Comparison of ENCODE assay signal across 1 cellular context in the genomic region with DNA sequence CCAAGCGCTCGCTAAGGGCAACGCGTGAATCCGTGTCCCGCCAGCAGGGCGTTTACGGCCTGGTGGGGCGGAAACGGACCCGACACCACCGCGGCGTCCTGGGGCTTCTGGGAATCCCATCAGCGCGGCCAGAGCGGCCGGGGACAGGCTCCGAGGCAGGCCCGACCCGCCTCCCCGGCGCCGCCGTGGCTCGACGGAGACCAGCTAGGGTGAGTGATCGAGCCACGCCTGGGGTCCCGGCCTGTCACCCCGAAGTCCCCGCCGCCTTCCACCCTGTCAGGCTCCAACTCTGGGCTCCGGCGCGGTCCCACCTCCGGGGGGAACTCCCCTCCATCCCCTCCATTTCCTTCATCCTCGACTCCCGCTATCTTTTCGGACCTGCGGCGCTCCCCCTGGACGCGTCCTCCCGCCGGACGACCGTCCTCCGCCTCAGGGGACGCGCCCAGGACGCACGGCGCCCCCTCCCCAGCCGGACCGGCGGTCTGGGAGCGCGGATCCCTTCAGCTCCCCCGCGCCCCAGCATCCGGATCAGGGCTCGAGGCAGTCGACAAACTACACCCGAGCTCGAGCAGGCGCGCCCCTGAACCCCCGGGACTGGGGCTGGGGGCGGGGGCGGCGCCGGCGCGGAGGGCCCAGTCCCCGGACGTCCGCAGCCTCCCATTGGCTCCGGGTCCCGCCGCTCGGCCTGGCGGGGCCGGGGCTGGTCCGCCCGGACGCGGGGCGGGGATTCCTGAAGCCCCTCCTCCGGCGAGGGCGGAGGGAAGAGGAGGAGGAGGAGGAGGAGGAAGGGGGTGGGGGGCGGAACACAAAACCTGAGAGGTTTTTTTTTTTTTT.
TF ChIP-seq lines count a peak whose summit lies in the region.

No MANE protein-coding gene starts in this region.

TF ChIP-seq in HepG2, 621 proteins besides CTCF, POLR2A, EP300 and RAD21 (continued from another document and continues in another):
- TF ChIP-seq, protein P1, sequence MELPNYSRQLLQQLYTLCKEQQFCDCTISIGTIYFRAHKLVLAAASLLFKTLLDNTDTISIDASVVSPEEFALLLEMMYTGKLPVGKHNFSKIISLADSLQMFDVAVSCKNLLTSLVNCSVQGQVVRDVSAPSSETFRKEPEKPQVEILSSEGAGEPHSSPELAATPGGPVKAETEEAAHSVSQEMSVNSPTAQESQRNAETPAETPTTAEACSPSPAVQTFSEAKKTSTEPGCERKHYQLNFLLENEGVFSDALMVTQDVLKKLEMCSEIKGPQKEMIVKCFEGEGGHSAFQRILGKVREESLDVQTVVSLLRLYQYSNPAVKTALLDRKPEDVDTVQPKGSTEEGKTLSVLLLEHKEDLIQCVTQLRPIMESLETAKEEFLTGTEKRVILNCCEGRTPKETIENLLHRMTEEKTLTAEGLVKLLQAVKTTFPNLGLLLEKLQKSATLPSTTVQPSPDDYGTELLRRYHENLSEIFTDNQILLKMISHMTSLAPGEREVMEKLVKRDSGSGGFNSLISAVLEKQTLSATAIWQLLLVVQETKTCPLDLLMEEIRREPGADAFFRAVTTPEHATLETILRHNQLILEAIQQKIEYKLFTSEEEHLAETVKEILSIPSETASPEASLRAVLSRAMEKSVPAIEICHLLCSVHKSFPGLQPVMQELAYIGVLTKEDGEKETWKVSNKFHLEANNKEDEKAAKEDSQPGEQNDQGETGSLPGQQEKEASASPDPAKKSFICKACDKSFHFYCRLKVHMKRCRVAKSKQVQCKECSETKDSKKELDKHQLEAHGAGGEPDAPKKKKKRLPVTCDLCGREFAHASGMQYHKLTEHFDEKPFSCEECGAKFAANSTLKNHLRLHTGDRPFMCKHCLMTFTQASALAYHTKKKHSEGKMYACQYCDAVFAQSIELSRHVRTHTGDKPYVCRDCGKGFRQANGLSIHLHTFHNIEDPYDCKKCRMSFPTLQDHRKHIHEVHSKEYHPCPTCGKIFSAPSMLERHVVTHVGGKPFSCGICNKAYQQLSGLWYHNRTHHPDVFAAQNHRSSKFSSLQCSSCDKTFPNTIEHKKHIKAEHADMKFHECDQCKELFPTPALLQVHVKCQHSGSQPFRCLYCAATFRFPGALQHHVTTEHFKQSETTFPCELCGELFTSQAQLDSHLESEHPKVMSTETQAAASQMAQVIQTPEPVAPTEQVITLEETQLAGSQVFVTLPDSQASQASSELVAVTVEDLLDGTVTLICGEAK (IDR thresholded peaks at IDR 0.05) = no peak
- TF ChIP-seq, protein P1 (CRISPR knock-in tag; IDR thresholded peaks at IDR 0.05) = 0 out of 2 replicates have a peak, but pooled peaks have one; percentile 41
- TF ChIP-seq SKIL (CRISPR knock-in tag; IDR thresholded peaks at IDR 0.05; ENCODE audit: borderline replicate concordance) = 0 out of 2 replicates have a peak, but pooled peaks have one; percentile 18
- TF ChIP-seq ZMYM3 (CRISPR knock-in tag; IDR thresholded peaks at IDR 0.05) = peak; percentile 12; the same call in 1 of the 2 replicates
- TF ChIP-seq ZNF570 (CRISPR knock-in tag; IDR thresholded peaks at IDR 0.05; ENCODE audit: borderline replicate concordance) = no peak
- no peak for TF ChIP-seq HNF1A (IDR thresholded peaks at IDR 0.05; ENCODE audit: low read depth)
- peak; percentile 41; the same call in 1 of the 2 replicates for TF ChIP-seq HNF1A (CRISPR knock-in tag; IDR thresholded peaks at IDR 0.05; ENCODE audit: borderline replicate concordance)
- TF ChIP-seq ZNF501 (CRISPR knock-in tag; IDR thresholded peaks at IDR 0.05) = peak; percentile 31; the same call in 1 of the 2 replicates
- TF ChIP-seq, protein P2, sequence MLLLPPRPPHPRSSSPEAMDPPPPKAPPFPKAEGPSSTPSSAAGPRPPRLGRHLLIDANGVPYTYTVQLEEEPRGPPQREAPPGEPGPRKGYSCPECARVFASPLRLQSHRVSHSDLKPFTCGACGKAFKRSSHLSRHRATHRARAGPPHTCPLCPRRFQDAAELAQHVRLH (CRISPR knock-in tag; IDR thresholded peaks at IDR 0.05; ENCODE audit: borderline replicate concordance, low read depth) = peak; percentile 22; the same call in 1 of the 2 replicates
- TF ChIP-seq PHF8 (CRISPR knock-in tag; IDR thresholded peaks at IDR 0.05) = peak; percentile 85
- TF ChIP-seq MATR3 (CRISPR knock-in tag; IDR thresholded peaks at IDR 0.05) = no peak
- TF ChIP-seq MAZ (IDR thresholded peaks at IDR 0.05; ENCODE audit: borderline replicate concordance, low read depth, low read length) = peak; percentile 99
- TF ChIP-seq MAZ (CRISPR knock-in tag; IDR thresholded peaks at IDR 0.05; ENCODE audit: low read depth) = peak; percentile 76
- TF ChIP-seq STAG1 (CRISPR knock-in tag; IDR thresholded peaks at IDR 0.05) = 0 out of 2 replicates have a peak, but pooled peaks have one; percentile 12
- TF ChIP-seq MED1 (CRISPR knock-in tag; IDR thresholded peaks at IDR 0.05) = peak; percentile 17; the same call in 1 of the 2 replicates
- peak; percentile 81 for TF ChIP-seq ZNF547 (CRISPR knock-in tag; IDR thresholded peaks at IDR 0.05)
- TF ChIP-seq SOX6 (IDR thresholded peaks at IDR 0.05) = no peak
- peak; percentile 26; the same call in 1 of the 2 replicates for TF ChIP-seq SOX6 (CRISPR knock-in tag; IDR thresholded peaks at IDR 0.05)
- TF ChIP-seq ZNF496 (CRISPR knock-in tag; IDR thresholded peaks at IDR 0.05; ENCODE audit: insufficient replicate concordance) = no peak
- no peak for TF ChIP-seq ADNP (CRISPR knock-in tag; IDR thresholded peaks at IDR 0.05)
- TF ChIP-seq HOXA3 (CRISPR knock-in tag; IDR thresholded peaks at IDR 0.05) = 0 out of 2 replicates have a peak, but pooled peaks have one; percentile 18
- TF ChIP-seq ZNF383 (CRISPR knock-in tag; IDR thresholded peaks at IDR 0.05; ENCODE audit: borderline replicate concordance) = 0 out of 2 replicates have a peak, but pooled peaks have one; percentile 31
- 0 out of 2 replicates have a peak, but pooled peaks have one; percentile 27 for TF ChIP-seq ETV6 (CRISPR knock-in tag; conservative IDR thresholded peaks at IDR 0.05)
- TF ChIP-seq ZNF431 (CRISPR knock-in tag; IDR thresholded peaks at IDR 0.05; ENCODE audit: borderline replicate concordance, low read depth) = no peak
- TF ChIP-seq ERF (CRISPR knock-in tag; IDR thresholded peaks at IDR 0.05) = peak; percentile 65; the same call in 1 of the 2 replicates
- TF ChIP-seq MAFK (conservative IDR thresholded peaks at IDR 0.05 in 1 of 2, IDR thresholded peaks at IDR 0.05 in 1 of 2; ENCODE audit: low read length in 2 of 2) = no peak
- TF ChIP-seq, protein P3, sequence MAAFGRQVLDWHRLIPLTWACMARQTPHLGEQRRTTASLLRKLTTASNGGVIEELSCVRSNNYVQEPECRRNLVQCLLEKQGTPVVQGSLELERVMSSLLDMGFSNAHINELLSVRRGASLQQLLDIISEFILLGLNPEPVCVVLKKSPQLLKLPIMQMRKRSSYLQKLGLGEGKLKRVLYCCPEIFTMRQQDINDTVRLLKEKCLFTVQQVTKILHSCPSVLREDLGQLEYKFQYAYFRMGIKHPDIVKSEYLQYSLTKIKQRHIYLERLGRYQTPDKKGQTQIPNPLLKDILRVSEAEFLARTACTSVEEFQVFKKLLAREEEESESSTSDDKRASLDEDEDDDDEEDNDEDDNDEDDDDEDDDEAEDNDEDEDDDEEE (CRISPR knock-in tag; IDR thresholded peaks at IDR 0.05) = peak; percentile 76; the same call in 1 of the 2 replicates
- TF ChIP-seq HNRNPLL (IDR thresholded peaks at IDR 0.05; ENCODE audit: low read depth, low read length, poor library complexity, severe bottlenecking) = peak; percentile 55
- TF ChIP-seq, protein P4, sequence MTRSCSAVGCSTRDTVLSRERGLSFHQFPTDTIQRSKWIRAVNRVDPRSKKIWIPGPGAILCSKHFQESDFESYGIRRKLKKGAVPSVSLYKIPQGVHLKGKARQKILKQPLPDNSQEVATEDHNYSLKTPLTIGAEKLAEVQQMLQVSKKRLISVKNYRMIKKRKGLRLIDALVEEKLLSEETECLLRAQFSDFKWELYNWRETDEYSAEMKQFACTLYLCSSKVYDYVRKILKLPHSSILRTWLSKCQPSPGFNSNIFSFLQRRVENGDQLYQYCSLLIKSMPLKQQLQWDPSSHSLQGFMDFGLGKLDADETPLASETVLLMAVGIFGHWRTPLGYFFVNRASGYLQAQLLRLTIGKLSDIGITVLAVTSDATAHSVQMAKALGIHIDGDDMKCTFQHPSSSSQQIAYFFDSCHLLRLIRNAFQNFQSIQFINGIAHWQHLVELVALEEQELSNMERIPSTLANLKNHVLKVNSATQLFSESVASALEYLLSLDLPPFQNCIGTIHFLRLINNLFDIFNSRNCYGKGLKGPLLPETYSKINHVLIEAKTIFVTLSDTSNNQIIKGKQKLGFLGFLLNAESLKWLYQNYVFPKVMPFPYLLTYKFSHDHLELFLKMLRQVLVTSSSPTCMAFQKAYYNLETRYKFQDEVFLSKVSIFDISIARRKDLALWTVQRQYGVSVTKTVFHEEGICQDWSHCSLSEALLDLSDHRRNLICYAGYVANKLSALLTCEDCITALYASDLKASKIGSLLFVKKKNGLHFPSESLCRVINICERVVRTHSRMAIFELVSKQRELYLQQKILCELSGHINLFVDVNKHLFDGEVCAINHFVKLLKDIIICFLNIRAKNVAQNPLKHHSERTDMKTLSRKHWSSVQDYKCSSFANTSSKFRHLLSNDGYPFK (CRISPR knock-in tag; IDR thresholded peaks at IDR 0.05; ENCODE audit: borderline replicate concordance) = peak; percentile 78
- peak; percentile 16; the same call in 1 of the 2 replicates for TF ChIP-seq ZMYM4 (CRISPR knock-in tag; IDR thresholded peaks at IDR 0.05)
